Comparison of ENCODE assay signal across 20 cellular contexts in genomic region chr5:138180841-138181240, GRCh38. TPM values are rescaled to one million over a fixed set of nuclear protein-coding genes. Genes with fewer than 3 reads are reported as not detected.
DNase-seq lines count a peak whose midpoint lies in the region; ATAC-seq and TF ChIP-seq lines count a peak whose summit lies in the region.
"Had no signal": no experiment of that assay in that cellular context is flagged by ENCODE, and none has a peak within 500 bp of the region (broad histone marks: within the 10 kb centered on the region; RNA-seq: fewer than 3 reads in every experiment).

No MANE protein-coding gene starts in this region.

- H3K9me3 Mint-ChIP-seq in GM23338, result no peaks in the 10 kb centered on the region
- H3K9me3 Mint-ChIP-seq in neural crest cell, result no peaks in the 10 kb centered on the region
- H3K9me3 Mint-ChIP-seq: activated CD4-positive, alpha-beta memory T cell treated with anti-CD3 and anti-CD28 coated beads, Interleukin-2, amount 10 ng/mL, durations not matched to agents 7 days and 5 days; activated naive CD4-positive, alpha-beta T cell treated with anti-CD3 and anti-CD28 coated beads, Interleukin-2, amount 10 ng/mL, durations not matched to agents 7 days and 5 days; CD4-positive, alpha-beta T cell had no signal

- H3K36me3 ChIP-seq in GM23338 (ENCODE audit: insufficient read depth), result peaks cover 55% of the 10 kb centered on the region
- H3K36me3 ChIP-seq in PC-9 (ENCODE audit: low read depth), result peaks cover 16% of the 10 kb centered on the region; the same call in 1 of the 2 replicates

- H3K4me1 ChIP-seq in GM23338 (ENCODE audit: insufficient read depth), result peaks cover 12% of the 10 kb centered on the region
- H3K4me1 ChIP-seq in PC-9 (replicated peaks; ENCODE audit: insufficient read depth), result peaks cover 19% of the 10 kb centered on the region

- H3K4me2 ChIP-seq in GM23338 (no peak overlapping the region; the same call in 1 of the 2 replicates), PC-9 (peak overlapping the region; percentile 85; the same call in 1 of the 2 replicates)

- no peaks in the 10 kb centered on the region for H3K9me3 ChIP-seq in PC-9 (ENCODE audit: insufficient read depth, low read depth)
- H3K9me3 ChIP-seq: left ventricle myocardium inferior, SJSA1, testis had no signal

- no peak overlapping the region; the same call in 1 of the 2 replicates for H3K4me3 ChIP-seq in GM23338
- no peak overlapping the region for H3K4me3 ChIP-seq in PC-9
- H3K4me3 ChIP-seq: left ventricle myocardium inferior, testis had no signal

- DNase-seq in GM23338 (ENCODE audit: low spot score) (no peak), PC-9 (no peak), neural crest cell (ENCODE audit: low read depth, low spot score) (no peak), anterior cingulate cortex (lab: John Stamatoyannopoulos, UW) (no peak)
- DNase-seq: activated CD4-positive, CD25-positive, alpha-beta regulatory T cell treated with anti-CD3 and anti-CD28 coated beads, Interleukin-2, amount 50 U/mL, for 72 hours; activated CD8-positive, alpha-beta memory T cell treated with anti-CD3 and anti-CD28 coated beads, Interleukin-2, amount 50 U/mL, for 48 hours; activated naive CD4-positive, alpha-beta T cell treated with anti-CD3 and anti-CD28 coated beads, Interleukin-2, amount 10 ng/mL, durations not matched to agents 7 days and 5 days; CD4-positive, alpha-beta T cell; effector CD4-positive, alpha-beta T cell; glutamatergic neuron; H7; islet precursor cell; left ventricle myocardium inferior; stimulated activated naive CD8-positive, alpha-beta T cell treated with anti-CD3 and anti-CD28 coated beads, Interleukin-15, Interleukin-2, amounts not matched to agents 100 U/mL and 50 U/mL, for 24 hours; testis had no signal

- H3K27ac ChIP-seq in GM23338 (ENCODE audit: low read depth) (no peak overlapping the region), PC-9 (no peak overlapping the region)
- H3K27ac ChIP-seq: left ventricle myocardium inferior, SJSA1, testis had no signal

- no peaks in the 10 kb centered on the region for H3K27me3 ChIP-seq in GM23338 (ENCODE audit: insufficient read depth)
- no peaks in the 10 kb centered on the region for H3K27me3 ChIP-seq in PC-9 (ENCODE audit: insufficient read depth, low read depth)
- H3K27me3 ChIP-seq: SJSA1, testis had no signal

- no TSS peak for BruUV-seq in PC-9 (replicated peaks; lab: Mats Ljungman, UMichigan)

- ATAC-seq in GM23338 (no peak), HG02642 (IDR thresholded peaks at IDR 0.05; ENCODE audit: poor library complexity, unreplicated experiment) (no peak)

- H3K9me2 ChIP-seq in GM23338 (ENCODE audit: insufficient read depth) (no peaks in the 10 kb centered on the region), PC-9 (ENCODE audit: insufficient read depth) (no peaks in the 10 kb centered on the region)

- intact Hi-C loops in PC-9 (cut with micrococcal nuclease; ENCODE audit: unreplicated experiment), result loop anchor here (1.0 to 10.0 kb wide), 2 partner anchors 102 to 364 kb away; partner anchors contain the start of gene ETF1

- no peak for TF ChIP-seq CTCF in GM23338 (conservative IDR thresholded peaks at IDR 0.05; ENCODE audit: low read depth in 2 of 2)
- no peak for TF ChIP-seq CTCF in PC-9 (conservative IDR thresholded peaks at IDR 0.05)
- no peak for TF ChIP-seq CTCF in neural crest cell (conservative IDR thresholded peaks at IDR 0.05)

- H3F3A ChIP-seq in GM23338 (replicated peaks; ENCODE audit: low read depth) (0 out of 2 replicates have a peak, but pooled peaks cover 10% of the 10 kb centered on the region), PC-9 (ENCODE audit: insufficient read depth, low read depth) (no peaks in the 10 kb centered on the region)

- H4K20me1 ChIP-seq in GM23338 (replicated peaks; ENCODE audit: insufficient read depth) (no peaks in the 10 kb centered on the region; the same call in none of the 2 replicates), PC-9 (ENCODE audit: insufficient read depth) (peaks cover 13% of the 10 kb centered on the region; the same call in 1 of the 2 replicates)

- H3K36me3 Mint-ChIP-seq in GM23338 (ENCODE audit: low read depth) (peaks cover 65% of the 10 kb centered on the region), neural crest cell (ENCODE audit: low read depth) (no peaks in the 10 kb centered on the region)

- CTCF ChIA-PET in PC-9 (lab: Charles Lee), result interaction anchor here (0.6 kb wide), 1 partner anchor 16 kb away, joined by 4 read pairs; no protein-coding TSS in a partner anchor

- peaks cover 6% of the 10 kb centered on the region for H3K27me3 Mint-ChIP-seq in GM23338 (ENCODE audit: insufficient read depth, low read depth, poor library complexity)
- H3K27me3 Mint-ChIP-seq in neural crest cell (ENCODE audit: low read depth), result no peaks in the 10 kb centered on the region
- H3K27me3 Mint-ChIP-seq: activated CD4-positive, alpha-beta memory T cell treated with anti-CD3 and anti-CD28 coated beads, Interleukin-2, amount 10 ng/mL, durations not matched to agents 7 days and 5 days; activated naive CD4-positive, alpha-beta T cell treated with anti-CD3 and anti-CD28 coated beads, Interleukin-2, amount 10 ng/mL, durations not matched to agents 7 days and 5 days; CD4-positive, alpha-beta T cell had no signal

- H3K79me2 ChIP-seq in GM23338 (replicated peaks; ENCODE audit: insufficient read depth) (peaks cover 43% of the 10 kb centered on the region), PC-9 (ENCODE audit: low read depth) (peaks cover 51% of the 10 kb centered on the region)

- H2AFZ ChIP-seq in GM23338 (no peak overlapping the region), PC-9 (no peak overlapping the region)

- H3K4me1 Mint-ChIP-seq in GM23338 (peaks cover 2% of the 10 kb centered on the region; the same call in 2 of the 3 replicates), neural crest cell (peaks cover 21% of the 10 kb centered on the region)

- peak overlapping the region; percentile 13; the same call in 1 of the 3 replicates for H3K4me3 Mint-ChIP-seq in GM23338
- no peak overlapping the region for H3K4me3 Mint-ChIP-seq in neural crest cell
- H3K4me3 Mint-ChIP-seq: activated CD4-positive, alpha-beta memory T cell treated with anti-CD3 and anti-CD28 coated beads, Interleukin-2, amount 10 ng/mL, durations not matched to agents 7 days and 5 days; activated naive CD4-positive, alpha-beta T cell treated with anti-CD3 and anti-CD28 coated beads, Interleukin-2, amount 10 ng/mL, durations not matched to agents 7 days and 5 days; CD4-positive, alpha-beta T cell had no signal

- POLR2A ChIA-PET in PC-9 (lab: Charles Lee; ENCODE audit: unreplicated experiment), result no interaction called here

- no peak overlapping the region for H3K27ac Mint-ChIP-seq in GM23338
- H3K27ac Mint-ChIP-seq in neural crest cell (ENCODE audit: unreplicated experiment), result peak overlapping the region; percentile 63
- H3K27ac Mint-ChIP-seq: activated CD4-positive, alpha-beta memory T cell treated with anti-CD3 and anti-CD28 coated beads, Interleukin-2, amount 10 ng/mL, durations not matched to agents 7 days and 5 days; activated naive CD4-positive, alpha-beta T cell treated with anti-CD3 and anti-CD28 coated beads, Interleukin-2, amount 10 ng/mL, durations not matched to agents 7 days and 5 days; CD4-positive, alpha-beta T cell had no signal

TF ChIP-seq in GM23338, 12 proteins besides CTCF, POLR2A, EP300 and RAD21 (continues in another document):
- TF ChIP-seq EZH2 (IDR thresholded peaks at IDR 0.05; ENCODE audit: low read depth, unreplicated experiment) (no peak), NANOG (IDR thresholded peaks at IDR 0.05; ENCODE audit: borderline replicate concordance) (no peak), EZH2phosphoT487 (IDR thresholded peaks at IDR 0.05; ENCODE audit: unreplicated experiment) (no peak)

RNA-seq across cellular contexts. Expression of gene KIF20A, which starts 1.9 kb away (rescaled TPM):
- total RNA-seq in GM23338 (2014; rRNA removed; shearing (Covaris generic)), result 60.4 and 64.9 TPM in 2 replicates
- 35.8 and 41.0 TPM in 2 replicates for polyA plus RNA-seq in GM23338 (2016; fragmentation: Nextera tagmentation; extraction: Ambion mirVana)
- 63.6 and 88.6 TPM in 2 replicates for total RNA-seq in PC-9 (2021)
- 76.9 and 77.6 TPM in 2 replicates for total RNA-seq in neural crest cell
- total RNA-seq: CD4-positive, alpha-beta T cell had no signal

RNA-seq across cellular contexts. Expression of gene BRD8, which starts 2.4 kb away (rescaled TPM):
- 39.1 and 45.8 TPM in 2 replicates for total RNA-seq in GM23338 (2014; rRNA removed; shearing (Covaris generic))
- 109 and 117 TPM in 2 replicates for polyA plus RNA-seq in GM23338 (2016; fragmentation: Nextera tagmentation; extraction: Ambion mirVana)
- 126 and 171 TPM in 2 replicates for total RNA-seq in PC-9 (2021)
- 101 and 108 TPM in 2 replicates for total RNA-seq in neural crest cell

RNA-seq across cellular contexts. Expression of gene CDC23, which starts 32.3 kb away (rescaled TPM):
- 43.3 and 45.9 TPM in 2 replicates for total RNA-seq in GM23338 (2014; rRNA removed; shearing (Covaris generic))
- 20.2 and 28.0 TPM in 2 replicates for polyA plus RNA-seq in GM23338 (2016; fragmentation: Nextera tagmentation; extraction: Ambion mirVana)
- total RNA-seq in PC-9 (2021) (40.5 and 42.4 TPM in 2 replicates), neural crest cell (55.0 and 56.9 TPM in 2 replicates)

RNA-seq across cellular contexts. Expression of gene NME5, which starts 41.6 kb away (rescaled TPM):
- total RNA-seq in GM23338 (2014; rRNA removed; shearing (Covaris generic)), result not detected in 2 replicates
- 0.45 and 1.1 TPM in 2 replicates for polyA plus RNA-seq in GM23338 (2016; fragmentation: Nextera tagmentation; extraction: Ambion mirVana)
- total RNA-seq in PC-9 (2021), result 0.98 and 1.9 TPM in 2 replicates
- 6.3 and 8.4 TPM in 2 replicates for total RNA-seq in neural crest cell
- total RNA-seq: activated CD4-positive, alpha-beta memory T cell treated with anti-CD3 and anti-CD28 coated beads, Interleukin-2, amount 10 ng/mL, durations not matched to agents 7 days and 5 days; CD4-positive, alpha-beta T cell; SJSA1; skeletal muscle tissue; T-helper 1 cell treated with Interleukin-12 subunit alpha and Interleukin-12 subunit beta and Interleukin-4 antibody, amounts not matched to agents 30 ng/mL and 1 ng/mL, for 36 hours had no signal
